ENCODE assay signal across 8 cellular contexts in genomic region chr18:519019-519879, GRCh38. TPM values are rescaled to one million over a fixed set of nuclear protein-coding genes. Genes with fewer than 3 reads are reported as not detected.
DNase-seq lines count a peak whose midpoint lies in the region; ATAC-seq lines count a peak whose summit lies in the region.

No MANE protein-coding gene starts in this region.

- intact Hi-C loops in left cardiac atrium (cut with DNase I), result no loop called here

- ATAC-seq in HG02678 (IDR thresholded peaks at IDR 0.05; ENCODE audit: unreplicated experiment) (peak; percentile 92), left cardiac atrium (peak; percentile 87 to 93), esophagus mucosa (no peak)

- DNase-seq in NCI-H2171 treated with DMSO at 0.1 percent for 48 hours (lab: John Stamatoyannopoulos, UW), result peak; percentile 56
- DNase-seq in NCI-H2171 (lab: John Stamatoyannopoulos, UW), result no peak
- peak; percentile 75 for DNase-seq in NOMO-1 treated with DMSO at 0.1 percent for 48 hours (lab: John Stamatoyannopoulos, UW; ENCODE audit: unreplicated experiment)
- DNase-seq in left cardiac atrium, result peak; percentile 66
- DNase-seq in substantia nigra (lab: John Stamatoyannopoulos, UW), result peak in 27 of 49 donors; percentile 2 to 49 (median 33)
- DNase-seq in NCI-H128 (lab: John Stamatoyannopoulos, UW; ENCODE audit: unreplicated experiment), result no peak

- H3K27ac ChIP-seq in substantia nigra (ENCODE audit: low read depth, low read length, poor library complexity, severe bottlenecking), result no peak overlapping the region

RNA-seq across cellular contexts. Expression of gene COLEC12, which starts 18.7 kb away (rescaled TPM):
- total RNA-seq in left cardiac atrium (10 to 100 TPM; 14.2 to 25.1 TPM), esophagus mucosa (0.68 TPM)

Comparison
In these comparisons a context has a peak if more than half of its experiments do, and no peak if none do; other contexts are left out.
1. DNase-seq: peak in NCI-H2171 treated with DMSO at 0.1 percent for 48 hours (single experiment), NOMO-1 treated with DMSO at 0.1 percent for 48 hours (single experiment), left cardiac atrium (single experiment) and substantia nigra (27 of 49); none in NCI-H2171 (single experiment) and NCI-H128 (single experiment).